ENCODE assay signal across 1 cellular context in the genomic region with DNA sequence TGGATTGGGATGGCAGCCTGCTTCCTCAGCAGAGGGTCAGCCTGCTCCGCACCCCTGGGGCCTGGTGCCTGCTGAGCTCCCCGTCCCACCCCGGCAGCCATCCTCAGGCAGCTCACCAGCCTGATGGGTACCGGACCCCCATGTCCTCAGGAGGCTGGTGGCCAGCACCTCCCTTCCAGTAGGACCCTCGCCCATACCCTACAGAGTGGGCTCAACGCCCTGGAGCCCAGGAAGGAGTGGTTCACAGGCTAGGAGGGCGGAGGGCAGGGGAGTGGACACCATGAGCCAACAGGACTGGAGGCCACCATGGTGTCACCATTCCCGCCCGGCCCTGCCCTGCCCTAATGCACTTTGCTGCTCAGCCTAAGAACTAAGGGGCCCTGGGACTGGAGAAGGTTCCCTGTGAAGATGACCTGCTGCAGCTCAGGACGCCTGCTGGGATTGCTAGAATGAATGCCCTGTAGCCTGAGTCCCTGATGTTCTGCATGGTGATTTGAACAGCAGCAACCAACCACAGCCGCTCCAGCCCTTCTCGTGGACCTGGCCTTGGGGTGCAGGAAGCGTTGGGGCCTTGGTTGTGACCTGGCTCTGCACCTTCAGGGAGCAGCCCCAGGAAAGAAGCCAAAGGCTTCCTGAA.
TF ChIP-seq lines count a peak whose summit lies in the region.

No MANE protein-coding gene starts in this region.

TF ChIP-seq in H1, 55 proteins besides CTCF, POLR2A, EP300 and RAD21:
- no peak for TF ChIP-seq KDM4A (IDR thresholded peaks at IDR 0.05; ENCODE audit: low read depth, low read length, severe bottlenecking)
- TF ChIP-seq RFX5 (IDR thresholded peaks at IDR 0.05; ENCODE audit: borderline replicate concordance, low read depth, low read length), result no peak
